ENCODE assay signal across 8 cellular contexts in genomic region chr11:61695917-61696316, GRCh38. TPM values are rescaled to one million over a fixed set of nuclear protein-coding genes. Genes with fewer than 3 reads are reported as not detected.
DNase-seq lines count a peak whose midpoint lies in the region; ATAC-seq and TF ChIP-seq lines count a peak whose summit lies in the region.

No MANE protein-coding gene starts in this region.

- no peaks in the 10 kb centered on the region for H3K27me3 ChIP-seq in left lung

- no peak for TF ChIP-seq POLR2A in erythroblast (IDR thresholded peaks at IDR 0.05; ENCODE audit: low read length)

- H3K4me3 ChIP-seq in left lung = peak overlapping the region in 1 of 2 donors; percentile 13

- no peaks in the 10 kb centered on the region for H3K36me3 ChIP-seq in left lung

- H3K4me1 ChIP-seq in left lung = peaks cover 28 to 61% of the 10 kb centered on the region in 2 donors

- peak; percentile 66 for ATAC-seq in HG03378 (IDR thresholded peaks at IDR 0.05; ENCODE audit: unreplicated experiment)
- ATAC-seq in activated CD4-positive, CD25-positive, alpha-beta regulatory T cell treated with anti-CD3 and anti-CD28 coated beads, Interleukin-2, amount 50 U/mL, for 24 hours = peak; percentile 98
- ATAC-seq in left lung = peak; percentile 63
- no peak for ATAC-seq in HG03139 (IDR thresholded peaks at IDR 0.05; ENCODE audit: unreplicated experiment)

- peak overlapping the region; percentile 8 to 61 for H3K27ac ChIP-seq in left lung

- DNase-seq in ELR (ENCODE audit: low read depth) (peak; percentile 93), T47D (ENCODE audit: low read depth in 1 of 2, low spot score in 1 of 2) (peak; percentile 81 to 98), left lung (peak; percentile 84 to 92), erythroblast (lab: John Stamatoyannopoulos, UW) (no peak)
- peak; percentile 82 to 94 (median 90) for DNase-seq in stimulated activated CD4-positive, alpha-beta T cell treated with anti-CD3 and anti-CD28 coated beads, TNF-alpha, amount 100 ng/mL, for 4 hours (ENCODE audit: low read depth in 3 of 3)

- peak in 1 of 2 donors; percentile 8 for TF ChIP-seq CTCF in left lung (IDR thresholded peaks at IDR 0.05)

- intact Hi-C loops in left lung (cut with DNase I) = no loop called here

- H3K9me3 ChIP-seq in left lung = no peaks in the 10 kb centered on the region

- in situ Hi-C loops in T47D (cut with HindIII; ENCODE audit: low pct_unique_long_range_greater_than_20kb, low sequenced_read_pairs) = no loop called here

RNA-seq across cellular contexts. Expression of gene DAGLA, which starts 15.7 kb away (rescaled TPM):
- 1 to 10 TPM; 4.2 to 4.3 TPM for total RNA-seq in left lung

RNA-seq across cellular contexts. Expression of gene MYRF, which starts 56.5 kb away (rescaled TPM):
- 10 to 100 TPM; 15.4 to 17.3 TPM for total RNA-seq in left lung

Comparison
In these comparisons a context has a peak if more than half of its experiments do, and no peak if none do; other contexts are left out.
1. DNase-seq: peak in ELR (single experiment), T47D (2 of 2), left lung (2 of 2) and stimulated activated CD4-positive, alpha-beta T cell treated with anti-CD3 and anti-CD28 coated beads, TNF-alpha, amount 100 ng/mL, for 4 hours (3 of 3); none in erythroblast (0 of 2).